Comparison of ENCODE assay signal across 8 cellular contexts in genomic region chr19:18588611-18589379, GRCh38. TPM values are rescaled to one million over a fixed set of nuclear protein-coding genes. Genes with fewer than 3 reads are reported as not detected.
DNase-seq lines count a peak whose midpoint lies in the region; ATAC-seq and TF ChIP-seq lines count a peak whose summit lies in the region.

Gene REX1BD (plus strand): TSS chr19:18588798. CDS start chr19:18588802, 4 bp downstream.

- H3K79me1 ChIP-seq in trophoblast cell (ENCODE audit: low read length): peaks cover 16% of the 10 kb centered on the region

- CTCF ChIA-PET in GM10248 (lab: Yijun Ruan, JAX): interaction anchor here (0.7 to 7.9 kb wide), 46 partner anchors 11 to 356 kb away, joined by 3 to 111 read pairs (median 4); partner anchors contain the start of genes COPE, CRTC1, DDX49 and ELL

- H3K4me3 ChIP-seq in HFF-Myc (replicated peaks; ENCODE audit: low read depth, low read length): peak within 1 kb of the TSS; percentile 80
- H3K4me3 ChIP-seq in SU-DHL-6 (ENCODE audit: insufficient read depth, low read length, poor library complexity, severe bottlenecking): peak within 1 kb of the TSS; percentile 67
- H3K4me3 ChIP-seq in trophoblast cell (ENCODE audit: low read depth, low read length): peak within 1 kb of the TSS; percentile 84
- peak within 1 kb of the TSS; percentile 60 to 99 (median 71) for H3K4me3 ChIP-seq in tibial nerve

- H3K9me3 ChIP-seq in SU-DHL-6 (ENCODE audit: insufficient read depth, low read length) (no peaks in the 10 kb centered on the region), trophoblast cell (ENCODE audit: insufficient read depth, low read depth, low read length) (peaks cover 6% of the 10 kb centered on the region), tibial nerve (no peaks in the 10 kb centered on the region)

- peak; percentile 8 to 45 for TF ChIP-seq POLR2A in tibial nerve (IDR thresholded peaks at IDR 0.05)

- WGBS in trophoblast cell (ENCODE audit: extremely low coverage, insufficient coverage, insufficient read length): no CpG with 5 or more reads among the region's 72 CpGs
- 1 to 2% methylated on average over 23 to 24 of the region's 72 CpGs for WGBS in tibial nerve, 2 donors

- intact Hi-C loops in Right ventricle myocardium superior (cut with DNase I): no loop called here

- DNase-seq in GM10248 (ENCODE audit: extremely low spot score) (peak; percentile 86), HFF-Myc (ENCODE audit: extremely low read depth, low read depth) (no peak), MV-4-11 (lab: John Stamatoyannopoulos, UW) (peak; percentile 92), Right ventricle myocardium superior (peak; percentile 94), trophoblast cell (peak; percentile 71 to 84), tibial nerve (ENCODE audit: low spot score in 2 of 2) (peak; percentile 55 to 72)
- DNase-seq in activated naive CD8-positive, alpha-beta T cell treated with anti-CD3 and anti-CD28 coated beads for 36 hours: peak; percentile 93

- no peaks in the 10 kb centered on the region for H3K36me3 ChIP-seq in SU-DHL-6 (ENCODE audit: low read length)
- peaks cover 4 to 6% of the 10 kb centered on the region in 2 experiments for H3K36me3 ChIP-seq in trophoblast cell (ENCODE audit: control insufficient read depth in 1 of 2, insufficient read depth in 2 of 2, low read length in 2 of 2)
- peaks cover 0 to 8% (median 0%) of the 10 kb centered on the region in 3 donors for H3K36me3 ChIP-seq in tibial nerve

- peak within 1 kb of the TSS; percentile 92 for H3K4me3 Mint-ChIP-seq in activated naive CD8-positive, alpha-beta T cell treated with anti-CD3 and anti-CD28 coated beads for 36 hours

- H3K27me3 ChIP-seq in SU-DHL-6 (ENCODE audit: low read length) (no peaks in the 10 kb centered on the region), trophoblast cell (ENCODE audit: insufficient read depth, low read length) (no peaks in the 10 kb centered on the region), tibial nerve (no peaks in the 10 kb centered on the region)

- H4K8ac ChIP-seq in trophoblast cell (ENCODE audit: low read depth, low read length): peak within 1 kb of the TSS; percentile 98

- peak within 1 kb of the TSS; percentile 84 for H3K18ac ChIP-seq in trophoblast cell (ENCODE audit: low read length)

- H3K9me3 Mint-ChIP-seq in activated naive CD8-positive, alpha-beta T cell treated with anti-CD3 and anti-CD28 coated beads for 36 hours: no peaks in the 10 kb centered on the region

- TF ChIP-seq CTCF in GM10248 (IDR thresholded peaks at IDR 0.05; ENCODE audit: control extremely low read depth, extremely low read depth, low read depth, missing control alignments) (peak; percentile 96), HFF-Myc (IDR thresholded peaks at IDR 0.05; ENCODE audit: low read depth, low read length, missing control alignments) (peak; percentile 88), SU-DHL-6 (IDR thresholded peaks at IDR 0.05; ENCODE audit: insufficient read depth, low read length, poor library complexity, severe bottlenecking) (peak; percentile 82), tibial nerve (IDR thresholded peaks at IDR 0.05) (peak; percentile 86 to 94 (median 90))

- H3K79me2 ChIP-seq in SU-DHL-6 (ENCODE audit: insufficient read depth, low read length) (no peaks in the 10 kb centered on the region), trophoblast cell (ENCODE audit: control insufficient read depth, insufficient read depth, low read length, poor library complexity) (peaks cover 6% of the 10 kb centered on the region)

- H3K4me2 ChIP-seq in SU-DHL-6 (ENCODE audit: low read depth, low read length, poor library complexity, severe bottlenecking): peak within 1 kb of the TSS; percentile 76
- peak within 1 kb of the TSS; percentile 87 for H3K4me2 ChIP-seq in trophoblast cell (ENCODE audit: low read length)

- peak within 1 kb of the TSS; percentile 16 for H2AK5ac ChIP-seq in trophoblast cell (ENCODE audit: low read length)

- H2BK120ac ChIP-seq in trophoblast cell (ENCODE audit: insufficient read depth, low read length, poor library complexity): peak within 1 kb of the TSS; percentile 87

- H3K27ac Mint-ChIP-seq in activated naive CD8-positive, alpha-beta T cell treated with anti-CD3 and anti-CD28 coated beads for 36 hours: peak within 1 kb of the TSS; percentile 96

- no peaks in the 10 kb centered on the region for H4K20me1 ChIP-seq in SU-DHL-6 (ENCODE audit: low read depth, low read length)

- H3K23ac ChIP-seq in trophoblast cell (ENCODE audit: low read length): no peak within 1 kb of the TSS

- H4K91ac ChIP-seq in trophoblast cell (ENCODE audit: low read depth, low read length): peak within 1 kb of the TSS; percentile 95

- H2AFZ ChIP-seq in SU-DHL-6 (ENCODE audit: low read depth, low read length, severe bottlenecking): peak within 1 kb of the TSS; percentile 83
- peak within 1 kb of the TSS; percentile 86 for H2AFZ ChIP-seq in trophoblast cell (ENCODE audit: insufficient read depth, low read length, poor library complexity)

- H3K9ac ChIP-seq in SU-DHL-6 (ENCODE audit: low read length) (peak within 1 kb of the TSS; percentile 69), trophoblast cell (ENCODE audit: low read length) (peak within 1 kb of the TSS; percentile 65)

- peak within 1 kb of the TSS; percentile 88 for H3K4ac ChIP-seq in trophoblast cell (ENCODE audit: low read depth, low read length)

- peaks cover 29% of the 10 kb centered on the region for H3K4me1 Mint-ChIP-seq in activated naive CD8-positive, alpha-beta T cell treated with anti-CD3 and anti-CD28 coated beads for 36 hours

- H3F3A ChIP-seq in SU-DHL-6 (ENCODE audit: insufficient read depth): peaks cover 11% of the 10 kb centered on the region

- peak within 1 kb of the TSS; percentile 86 for H2BK5ac ChIP-seq in trophoblast cell (ENCODE audit: low read depth, low read length, poor library complexity)

- ATAC-seq in Right ventricle myocardium superior (ENCODE audit: poor library complexity): peak; percentile 92

- TF ChIP-seq EP300 in tibial nerve (IDR thresholded peaks at IDR 0.05): peak in 1 of 2 donors; percentile 42

- peak within 1 kb of the TSS; percentile 96 for H3K14ac ChIP-seq in trophoblast cell (ENCODE audit: low read length)

- H3K9me2 ChIP-seq in SU-DHL-6 (replicated peaks; ENCODE audit: insufficient read depth, low read length): no peaks in the 10 kb centered on the region

- peaks cover 15% of the 10 kb centered on the region for H3K36me3 Mint-ChIP-seq in activated naive CD8-positive, alpha-beta T cell treated with anti-CD3 and anti-CD28 coated beads for 36 hours

- H3K27ac ChIP-seq in SU-DHL-6 (ENCODE audit: low read depth, low read length) (peak within 1 kb of the TSS; percentile 80), trophoblast cell (ENCODE audit: low read depth, low read length) (peak within 1 kb of the TSS; percentile 94), tibial nerve (peak within 1 kb of the TSS; percentile 63 to 91 (median 76))

- peaks cover 6 to 15% of the 10 kb centered on the region in 2 experiments for H3K4me1 ChIP-seq in trophoblast cell (ENCODE audit: control insufficient read depth in 1 of 2, insufficient read depth in 2 of 2, low read length in 2 of 2)
- peaks cover 0 to 28% (median 11%) of the 10 kb centered on the region in 4 donors for H3K4me1 ChIP-seq in tibial nerve

- H2BK12ac ChIP-seq in trophoblast cell (ENCODE audit: low read length): no peak within 1 kb of the TSS

- POLR2A ChIA-PET in GM10248 (lab: Yijun Ruan, JAX): interaction anchor here (1.1 to 1.9 kb wide), 3 partner anchors 11 to 17 kb away, joined by 5 to 16 read pairs (median 9); partner anchors contain the start of gene UBA52

- no peaks in the 10 kb centered on the region for H3K27me3 Mint-ChIP-seq in activated naive CD8-positive, alpha-beta T cell treated with anti-CD3 and anti-CD28 coated beads for 36 hours

- peak within 1 kb of the TSS; percentile 92 for H4K12ac ChIP-seq in trophoblast cell (ENCODE audit: low read depth, low read length)

RNA-seq across cellular contexts. Expression of gene REX1BD, which starts in this region (rescaled TPM):
- total RNA-seq in activated naive CD8-positive, alpha-beta T cell treated with anti-CD3 and anti-CD28 coated beads for 36 hours: 10 to 100 TPM; 71.6 to 74.7 TPM
- total RNA-seq in Right ventricle myocardium superior (94.8 TPM), tibial nerve (100 to 1,000 TPM; 186 to 226 (median 210) TPM)
- polyA plus RNA-seq in trophoblast cell (2013): 64.9 and 69.3 TPM in 2 replicates
